1 cellular context compared by ENCODE assay signal in the genomic region with DNA sequence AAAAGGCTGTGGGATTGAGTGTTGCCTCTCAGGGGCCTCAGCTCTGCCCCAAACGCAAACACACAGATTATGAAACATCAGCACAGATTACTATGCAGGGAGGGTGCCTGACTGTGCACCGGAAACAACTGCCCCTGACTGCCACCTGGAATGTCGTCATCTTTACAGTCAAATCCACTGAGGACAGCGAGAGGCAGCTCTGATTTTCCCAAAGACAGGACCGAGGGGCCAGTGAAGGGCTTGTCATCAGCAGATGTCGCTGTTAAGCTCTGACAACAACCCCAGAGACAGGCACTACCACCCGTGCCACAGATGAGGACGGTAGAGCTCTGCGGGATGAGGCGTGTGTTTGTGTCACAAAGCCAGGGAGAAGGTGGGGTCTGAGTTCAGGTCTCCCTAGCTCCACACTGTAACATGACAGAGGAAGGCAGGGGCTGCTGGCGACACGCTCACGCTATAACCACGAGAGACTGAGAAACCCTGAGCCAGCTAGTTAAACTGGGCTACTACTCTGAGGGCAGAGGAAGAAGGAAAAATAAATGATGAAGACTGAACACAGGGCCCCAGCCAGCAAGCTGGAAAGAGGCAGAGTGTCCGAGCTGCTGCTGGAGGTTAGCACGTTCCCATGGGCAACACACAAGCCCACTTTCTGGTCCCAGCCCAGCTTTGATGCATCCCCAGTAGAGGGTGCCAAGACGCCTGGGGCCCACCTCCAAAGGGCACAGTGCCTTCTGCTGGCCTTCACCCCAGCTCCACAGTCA.
TF ChIP-seq lines count a peak whose summit lies in the region.

No MANE protein-coding gene starts in this region.

TF ChIP-seq in HepG2, 621 proteins besides CTCF, POLR2A, EP300 and RAD21 (continued from another document and continues in another):
- TF ChIP-seq, protein P1, sequence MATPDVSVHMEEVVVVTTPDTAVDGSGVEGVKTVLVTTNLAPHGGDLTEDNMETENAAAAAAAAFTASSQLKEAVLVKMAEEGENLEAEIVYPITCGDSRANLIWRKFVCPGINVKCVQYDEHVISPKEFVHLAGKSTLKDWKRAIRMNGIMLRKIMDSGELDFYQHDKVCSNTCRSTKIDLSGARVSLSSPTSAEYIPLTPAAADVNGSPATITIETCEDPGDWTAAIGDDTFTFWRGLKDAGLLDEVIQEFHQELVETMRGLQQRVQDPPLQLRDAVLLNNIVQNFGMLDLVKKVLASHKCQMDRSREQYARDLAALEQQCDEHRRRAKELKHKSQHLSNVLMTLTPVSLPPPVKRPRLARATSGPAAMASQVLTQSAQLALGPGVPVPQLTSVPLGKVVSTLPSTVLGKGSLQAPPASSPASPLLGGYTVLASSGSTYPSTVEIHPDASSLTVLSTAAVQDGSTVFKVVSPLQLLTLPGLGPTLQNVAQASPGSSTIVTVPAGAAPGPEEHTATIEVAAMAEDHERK (CRISPR knock-in tag; IDR thresholded peaks at IDR 0.05; ENCODE audit: low read depth): no peak
- TF ChIP-seq POGZ (CRISPR knock-in tag; IDR thresholded peaks at IDR 0.05): no peak
- TF ChIP-seq, protein P2, sequence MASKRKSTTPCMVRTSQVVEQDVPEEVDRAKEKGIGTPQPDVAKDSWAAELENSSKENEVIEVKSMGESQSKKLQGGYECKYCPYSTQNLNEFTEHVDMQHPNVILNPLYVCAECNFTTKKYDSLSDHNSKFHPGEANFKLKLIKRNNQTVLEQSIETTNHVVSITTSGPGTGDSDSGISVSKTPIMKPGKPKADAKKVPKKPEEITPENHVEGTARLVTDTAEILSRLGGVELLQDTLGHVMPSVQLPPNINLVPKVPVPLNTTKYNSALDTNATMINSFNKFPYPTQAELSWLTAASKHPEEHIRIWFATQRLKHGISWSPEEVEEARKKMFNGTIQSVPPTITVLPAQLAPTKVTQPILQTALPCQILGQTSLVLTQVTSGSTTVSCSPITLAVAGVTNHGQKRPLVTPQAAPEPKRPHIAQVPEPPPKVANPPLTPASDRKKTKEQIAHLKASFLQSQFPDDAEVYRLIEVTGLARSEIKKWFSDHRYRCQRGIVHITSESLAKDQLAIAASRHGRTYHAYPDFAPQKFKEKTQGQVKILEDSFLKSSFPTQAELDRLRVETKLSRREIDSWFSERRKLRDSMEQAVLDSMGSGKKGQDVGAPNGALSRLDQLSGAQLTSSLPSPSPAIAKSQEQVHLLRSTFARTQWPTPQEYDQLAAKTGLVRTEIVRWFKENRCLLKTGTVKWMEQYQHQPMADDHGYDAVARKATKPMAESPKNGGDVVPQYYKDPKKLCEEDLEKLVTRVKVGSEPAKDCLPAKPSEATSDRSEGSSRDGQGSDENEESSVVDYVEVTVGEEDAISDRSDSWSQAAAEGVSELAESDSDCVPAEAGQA (IDR thresholded peaks at IDR 0.05; ENCODE audit: low read depth): no peak
- TF ChIP-seq, protein P2 (CRISPR knock-in tag; IDR thresholded peaks at IDR 0.05; ENCODE audit: borderline replicate concordance): no peak
- TF ChIP-seq MEF2D (CRISPR knock-in tag; IDR thresholded peaks at IDR 0.05): no peak
- TF ChIP-seq ZNF572 (CRISPR knock-in tag; IDR thresholded peaks at IDR 0.05): peak; percentile 23; the same call in 1 of the 2 replicates
- TF ChIP-seq MYC (CRISPR knock-in tag; IDR thresholded peaks at IDR 0.05; ENCODE audit: borderline replicate concordance): no peak
- peak; percentile 60 for TF ChIP-seq MED1 (CRISPR knock-in tag; IDR thresholded peaks at IDR 0.05)
- TF ChIP-seq ZNF296 (CRISPR knock-in tag; conservative IDR thresholded peaks at IDR 0.05): no peak
- TF ChIP-seq DNMT3B (CRISPR knock-in tag; conservative IDR thresholded peaks at IDR 0.05): 0 out of 2 replicates have a peak, but pooled peaks have one; percentile 79
- TF ChIP-seq, protein P3, sequence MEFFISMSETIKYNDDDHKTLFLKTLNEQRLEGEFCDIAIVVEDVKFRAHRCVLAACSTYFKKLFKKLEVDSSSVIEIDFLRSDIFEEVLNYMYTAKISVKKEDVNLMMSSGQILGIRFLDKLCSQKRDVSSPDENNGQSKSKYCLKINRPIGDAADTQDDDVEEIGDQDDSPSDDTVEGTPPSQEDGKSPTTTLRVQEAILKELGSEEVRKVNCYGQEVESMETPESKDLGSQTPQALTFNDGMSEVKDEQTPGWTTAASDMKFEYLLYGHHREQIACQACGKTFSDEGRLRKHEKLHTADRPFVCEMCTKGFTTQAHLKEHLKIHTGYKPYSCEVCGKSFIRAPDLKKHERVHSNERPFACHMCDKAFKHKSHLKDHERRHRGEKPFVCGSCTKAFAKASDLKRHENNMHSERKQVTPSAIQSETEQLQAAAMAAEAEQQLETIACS (CRISPR knock-in tag; IDR thresholded peaks at IDR 0.05): 0 out of 2 replicates have a peak, but pooled peaks have one; percentile 29
- peak; percentile 60; the same call in 1 of the 2 replicates for TF ChIP-seq FOXJ3 (CRISPR knock-in tag; IDR thresholded peaks at IDR 0.05; ENCODE audit: borderline replicate concordance)
- no peak for TF ChIP-seq TBX3 (IDR thresholded peaks at IDR 0.05; ENCODE audit: borderline replicate concordance)
- TF ChIP-seq ZSCAN30 (CRISPR knock-in tag; IDR thresholded peaks at IDR 0.05): no peak
- TF ChIP-seq ZFYVE20 (CRISPR knock-in tag; IDR thresholded peaks at IDR 0.05; ENCODE audit: borderline replicate concordance, low read depth): no peak
- no peak for TF ChIP-seq RFX5 (IDR thresholded peaks at IDR 0.05; ENCODE audit: low read depth, low read length)
- no peak for TF ChIP-seq ZIK1 (CRISPR knock-in tag; IDR thresholded peaks at IDR 0.05; ENCODE audit: borderline replicate concordance, low read depth)
- TF ChIP-seq ZNF335 (CRISPR knock-in tag; IDR thresholded peaks at IDR 0.05): no peak
- TF ChIP-seq NAIF1 (CRISPR knock-in tag; IDR thresholded peaks at IDR 0.05; ENCODE audit: borderline replicate concordance): no peak
- TF ChIP-seq MTA1 (CRISPR knock-in tag; IDR thresholded peaks at IDR 0.05; ENCODE audit: borderline replicate concordance): no peak
- no peak for TF ChIP-seq ZNF678 (CRISPR knock-in tag; IDR thresholded peaks at IDR 0.05)
- TF ChIP-seq BRCA1 (CRISPR knock-in tag; IDR thresholded peaks at IDR 0.05): peak; percentile 63; the same call in 1 of the 2 replicates
- TF ChIP-seq NR3C1 (CRISPR knock-in tag; IDR thresholded peaks at IDR 0.05): no peak
- 0 out of 2 replicates have a peak, but pooled peaks have one; percentile 42 for TF ChIP-seq ZSCAN25 (CRISPR knock-in tag; IDR thresholded peaks at IDR 0.05)
- TF ChIP-seq KMT2B (CRISPR knock-in tag; IDR thresholded peaks at IDR 0.05): peak; percentile 39; the same call in 1 of the 2 replicates
- peak; percentile 73 for TF ChIP-seq CREB1 (IDR thresholded peaks at IDR 0.05)
- TF ChIP-seq CREB1 (CRISPR knock-in tag; IDR thresholded peaks at IDR 0.05): no peak; the same call in 1 of the 2 replicates
- no peak for TF ChIP-seq ZNF430 (CRISPR knock-in tag; IDR thresholded peaks at IDR 0.05)
- TF ChIP-seq, protein P4, sequence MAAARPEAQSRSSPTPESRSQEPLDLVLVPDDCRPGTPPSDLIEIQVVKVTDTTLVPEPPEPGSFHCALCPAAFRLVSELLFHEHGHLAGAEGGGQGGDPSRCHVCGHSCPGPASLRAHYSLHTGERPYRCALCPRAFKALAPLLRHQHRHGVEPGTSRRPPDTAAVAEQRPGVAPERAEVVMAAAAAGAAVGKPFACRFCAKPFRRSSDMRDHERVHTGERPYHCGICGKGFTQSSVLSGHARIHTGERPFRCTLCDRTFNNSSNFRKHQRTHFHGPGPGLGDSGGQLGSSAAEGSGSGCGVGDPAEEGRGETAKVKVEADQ (CRISPR knock-in tag; IDR thresholded peaks at IDR 0.05; ENCODE audit: borderline replicate concordance): no peak
- TF ChIP-seq ZSCAN9 (CRISPR knock-in tag; IDR thresholded peaks at IDR 0.05; ENCODE audit: borderline replicate concordance): 0 out of 2 replicates have a peak, but pooled peaks have one; percentile 63
- no peak for TF ChIP-seq RBFOX2 (IDR thresholded peaks at IDR 0.05; ENCODE audit: low read depth, low read length)
- TF ChIP-seq KLF11 (CRISPR knock-in tag; IDR thresholded peaks at IDR 0.05): no peak
- TF ChIP-seq, protein P5, sequence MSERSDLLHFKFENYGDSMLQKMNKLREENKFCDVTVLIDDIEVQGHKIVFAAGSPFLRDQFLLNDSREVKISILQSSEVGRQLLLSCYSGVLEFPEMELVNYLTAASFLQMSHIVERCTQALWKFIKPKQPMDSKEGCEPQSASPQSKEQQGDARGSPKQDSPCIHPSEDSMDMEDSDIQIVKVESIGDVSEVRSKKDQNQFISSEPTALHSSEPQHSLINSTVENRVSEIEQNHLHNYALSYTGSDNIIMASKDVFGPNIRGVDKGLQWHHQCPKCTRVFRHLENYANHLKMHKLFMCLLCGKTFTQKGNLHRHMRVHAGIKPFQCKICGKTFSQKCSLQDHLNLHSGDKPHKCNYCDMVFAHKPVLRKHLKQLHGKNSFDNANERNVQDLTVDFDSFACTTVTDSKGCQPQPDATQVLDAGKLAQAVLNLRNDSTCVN (CRISPR knock-in tag; IDR thresholded peaks at IDR 0.05; ENCODE audit: borderline replicate concordance): no peak
- TF ChIP-seq RFXAP (CRISPR knock-in tag; IDR thresholded peaks at IDR 0.05; ENCODE audit: borderline replicate concordance): no peak
- no peak for TF ChIP-seq CHD4 (IDR thresholded peaks at IDR 0.05; ENCODE audit: borderline replicate concordance, low read length)
- peak; percentile 83 for TF ChIP-seq ATF7 (IDR thresholded peaks at IDR 0.05)
- peak; percentile 84 for TF ChIP-seq ATF7 (CRISPR knock-in tag; IDR thresholded peaks at IDR 0.05)
- TF ChIP-seq, protein P6, sequence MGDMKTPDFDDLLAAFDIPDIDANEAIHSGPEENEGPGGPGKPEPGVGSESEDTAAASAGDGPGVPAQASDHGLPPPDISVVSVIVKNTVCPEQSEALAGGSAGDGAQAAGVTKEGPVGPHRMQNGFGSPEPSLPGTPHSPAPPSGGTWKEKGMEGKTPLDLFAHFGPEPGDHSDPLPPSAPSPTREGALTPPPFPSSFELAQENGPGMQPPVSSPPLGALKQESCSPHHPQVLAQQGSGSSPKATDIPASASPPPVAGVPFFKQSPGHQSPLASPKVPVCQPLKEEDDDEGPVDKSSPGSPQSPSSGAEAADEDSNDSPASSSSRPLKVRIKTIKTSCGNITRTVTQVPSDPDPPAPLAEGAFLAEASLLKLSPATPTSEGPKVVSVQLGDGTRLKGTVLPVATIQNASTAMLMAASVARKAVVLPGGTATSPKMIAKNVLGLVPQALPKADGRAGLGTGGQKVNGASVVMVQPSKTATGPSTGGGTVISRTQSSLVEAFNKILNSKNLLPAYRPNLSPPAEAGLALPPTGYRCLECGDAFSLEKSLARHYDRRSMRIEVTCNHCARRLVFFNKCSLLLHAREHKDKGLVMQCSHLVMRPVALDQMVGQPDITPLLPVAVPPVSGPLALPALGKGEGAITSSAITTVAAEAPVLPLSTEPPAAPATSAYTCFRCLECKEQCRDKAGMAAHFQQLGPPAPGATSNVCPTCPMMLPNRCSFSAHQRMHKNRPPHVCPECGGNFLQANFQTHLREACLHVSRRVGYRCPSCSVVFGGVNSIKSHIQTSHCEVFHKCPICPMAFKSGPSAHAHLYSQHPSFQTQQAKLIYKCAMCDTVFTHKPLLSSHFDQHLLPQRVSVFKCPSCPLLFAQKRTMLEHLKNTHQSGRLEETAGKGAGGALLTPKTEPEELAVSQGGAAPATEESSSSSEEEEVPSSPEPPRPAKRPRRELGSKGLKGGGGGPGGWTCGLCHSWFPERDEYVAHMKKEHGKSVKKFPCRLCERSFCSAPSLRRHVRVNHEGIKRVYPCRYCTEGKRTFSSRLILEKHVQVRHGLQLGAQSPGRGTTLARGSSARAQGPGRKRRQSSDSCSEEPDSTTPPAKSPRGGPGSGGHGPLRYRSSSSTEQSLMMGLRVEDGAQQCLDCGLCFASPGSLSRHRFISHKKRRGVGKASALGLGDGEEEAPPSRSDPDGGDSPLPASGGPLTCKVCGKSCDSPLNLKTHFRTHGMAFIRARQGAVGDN (CRISPR knock-in tag; IDR thresholded peaks at IDR 0.05): peak; percentile 31
- TF ChIP-seq ZNF432 (CRISPR knock-in tag; IDR thresholded peaks at IDR 0.05; ENCODE audit: borderline replicate concordance): no peak
- peak; percentile 44; the same call in 1 of the 2 replicates for TF ChIP-seq HOXA3 (CRISPR knock-in tag; IDR thresholded peaks at IDR 0.05)
- TF ChIP-seq, protein P7, sequence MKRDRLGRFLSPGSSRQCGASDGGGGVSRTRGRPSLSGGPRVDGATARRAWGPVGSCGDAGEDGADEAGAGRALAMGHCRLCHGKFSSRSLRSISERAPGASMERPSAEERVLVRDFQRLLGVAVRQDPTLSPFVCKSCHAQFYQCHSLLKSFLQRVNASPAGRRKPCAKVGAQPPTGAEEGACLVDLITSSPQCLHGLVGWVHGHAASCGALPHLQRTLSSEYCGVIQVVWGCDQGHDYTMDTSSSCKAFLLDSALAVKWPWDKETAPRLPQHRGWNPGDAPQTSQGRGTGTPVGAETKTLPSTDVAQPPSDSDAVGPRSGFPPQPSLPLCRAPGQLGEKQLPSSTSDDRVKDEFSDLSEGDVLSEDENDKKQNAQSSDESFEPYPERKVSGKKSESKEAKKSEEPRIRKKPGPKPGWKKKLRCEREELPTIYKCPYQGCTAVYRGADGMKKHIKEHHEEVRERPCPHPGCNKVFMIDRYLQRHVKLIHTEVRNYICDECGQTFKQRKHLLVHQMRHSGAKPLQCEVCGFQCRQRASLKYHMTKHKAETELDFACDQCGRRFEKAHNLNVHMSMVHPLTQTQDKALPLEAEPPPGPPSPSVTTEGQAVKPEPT (CRISPR knock-in tag; IDR thresholded peaks at IDR 0.05; ENCODE audit: low read depth): no peak
